In the genomic region with DNA sequence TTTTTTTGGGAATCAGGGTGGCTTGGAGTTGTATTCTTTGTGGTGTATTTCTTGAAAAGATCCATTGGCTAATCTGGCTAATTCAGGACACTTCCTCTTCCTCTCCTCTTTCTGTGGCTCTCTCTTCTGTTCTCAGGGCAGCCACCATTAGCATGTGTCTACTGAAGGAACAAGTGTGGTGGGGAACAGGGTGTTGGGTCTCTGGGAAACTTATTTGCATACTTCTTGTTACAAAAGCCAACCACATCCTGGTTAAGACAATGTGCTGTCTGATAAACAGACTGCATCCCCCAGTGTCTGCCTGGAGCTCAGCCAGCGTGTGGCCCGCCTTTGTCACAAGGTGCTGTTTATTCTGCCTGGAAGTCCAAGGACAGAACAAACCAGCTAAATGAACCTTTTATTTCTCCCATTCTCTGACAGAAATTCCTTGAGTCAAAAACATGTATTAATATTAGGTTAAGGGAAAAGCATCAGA, we compare ENCODE assay signal across 1 cellular context.
TF ChIP-seq lines count a peak whose summit lies in the region.

No MANE protein-coding gene starts in this region.

TF ChIP-seq in K562, 482 proteins besides CTCF, POLR2A, EP300 and RAD21 (continued from another document and continues in another):
- TF ChIP-seq, protein P1, sequence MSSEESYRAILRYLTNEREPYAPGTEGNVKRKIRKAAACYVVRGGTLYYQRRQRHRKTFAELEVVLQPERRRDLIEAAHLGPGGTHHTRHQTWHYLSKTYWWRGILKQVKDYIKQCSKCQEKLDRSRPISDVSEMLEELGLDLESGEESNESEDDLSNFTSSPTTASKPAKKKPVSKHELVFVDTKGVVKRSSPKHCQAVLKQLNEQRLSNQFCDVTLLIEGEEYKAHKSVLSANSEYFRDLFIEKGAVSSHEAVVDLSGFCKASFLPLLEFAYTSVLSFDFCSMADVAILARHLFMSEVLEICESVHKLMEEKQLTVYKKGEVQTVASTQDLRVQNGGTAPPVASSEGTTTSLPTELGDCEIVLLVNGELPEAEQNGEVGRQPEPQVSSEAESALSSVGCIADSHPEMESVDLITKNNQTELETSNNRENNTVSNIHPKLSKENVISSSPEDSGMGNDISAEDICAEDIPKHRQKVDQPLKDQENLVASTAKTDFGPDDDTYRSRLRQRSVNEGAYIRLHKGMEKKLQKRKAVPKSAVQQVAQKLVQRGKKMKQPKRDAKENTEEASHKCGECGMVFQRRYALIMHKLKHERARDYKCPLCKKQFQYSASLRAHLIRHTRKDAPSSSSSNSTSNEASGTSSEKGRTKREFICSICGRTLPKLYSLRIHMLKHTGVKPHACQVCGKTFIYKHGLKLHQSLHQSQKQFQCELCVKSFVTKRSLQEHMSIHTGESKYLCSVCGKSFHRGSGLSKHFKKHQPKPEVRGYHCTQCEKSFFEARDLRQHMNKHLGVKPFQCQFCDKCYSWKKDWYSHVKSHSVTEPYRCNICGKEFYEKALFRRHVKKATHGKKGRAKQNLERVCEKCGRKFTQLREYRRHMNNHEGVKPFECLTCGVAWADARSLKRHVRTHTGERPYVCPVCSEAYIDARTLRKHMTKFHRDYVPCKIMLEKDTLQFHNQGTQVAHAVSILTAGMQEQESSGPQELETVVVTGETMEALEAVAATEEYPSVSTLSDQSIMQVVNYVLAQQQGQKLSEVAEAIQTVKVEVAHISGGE (CRISPR knock-in tag; IDR thresholded peaks at IDR 0.05): no peak
- TF ChIP-seq ESRRB (CRISPR knock-in tag; IDR thresholded peaks at IDR 0.05; ENCODE audit: borderline replicate concordance): no peak
- TF ChIP-seq U2AF1 (optimal IDR thresholded peaks at IDR 0.05; ENCODE audit: low read depth, low read length): no peak
- TF ChIP-seq SNIP1 (IDR thresholded peaks at IDR 0.05; ENCODE audit: low read depth): no peak
- no peak for TF ChIP-seq ZNF124 (CRISPR knock-in tag; IDR thresholded peaks at IDR 0.05)
- peak; percentile 40 for TF ChIP-seq TAF9B (IDR thresholded peaks at IDR 0.05; ENCODE audit: partially characterized antibody)
- TF ChIP-seq, protein P2, sequence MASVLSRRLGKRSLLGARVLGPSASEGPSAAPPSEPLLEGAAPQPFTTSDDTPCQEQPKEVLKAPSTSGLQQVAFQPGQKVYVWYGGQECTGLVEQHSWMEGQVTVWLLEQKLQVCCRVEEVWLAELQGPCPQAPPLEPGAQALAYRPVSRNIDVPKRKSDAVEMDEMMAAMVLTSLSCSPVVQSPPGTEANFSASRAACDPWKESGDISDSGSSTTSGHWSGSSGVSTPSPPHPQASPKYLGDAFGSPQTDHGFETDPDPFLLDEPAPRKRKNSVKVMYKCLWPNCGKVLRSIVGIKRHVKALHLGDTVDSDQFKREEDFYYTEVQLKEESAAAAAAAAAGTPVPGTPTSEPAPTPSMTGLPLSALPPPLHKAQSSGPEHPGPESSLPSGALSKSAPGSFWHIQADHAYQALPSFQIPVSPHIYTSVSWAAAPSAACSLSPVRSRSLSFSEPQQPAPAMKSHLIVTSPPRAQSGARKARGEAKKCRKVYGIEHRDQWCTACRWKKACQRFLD (CRISPR knock-in tag; IDR thresholded peaks at IDR 0.05): no peak; the same call in 1 of the 2 replicates
- no peak for TF ChIP-seq RFX5 (IDR thresholded peaks at IDR 0.05; ENCODE audit: low read depth, low read length)
- peak; percentile 71 for TF ChIP-seq STAT5A (IDR thresholded peaks at IDR 0.05; ENCODE audit: borderline replicate concordance, low read length)
- TF ChIP-seq SMARCA5 (IDR thresholded peaks at IDR 0.05): no peak
- TF ChIP-seq, protein P3, sequence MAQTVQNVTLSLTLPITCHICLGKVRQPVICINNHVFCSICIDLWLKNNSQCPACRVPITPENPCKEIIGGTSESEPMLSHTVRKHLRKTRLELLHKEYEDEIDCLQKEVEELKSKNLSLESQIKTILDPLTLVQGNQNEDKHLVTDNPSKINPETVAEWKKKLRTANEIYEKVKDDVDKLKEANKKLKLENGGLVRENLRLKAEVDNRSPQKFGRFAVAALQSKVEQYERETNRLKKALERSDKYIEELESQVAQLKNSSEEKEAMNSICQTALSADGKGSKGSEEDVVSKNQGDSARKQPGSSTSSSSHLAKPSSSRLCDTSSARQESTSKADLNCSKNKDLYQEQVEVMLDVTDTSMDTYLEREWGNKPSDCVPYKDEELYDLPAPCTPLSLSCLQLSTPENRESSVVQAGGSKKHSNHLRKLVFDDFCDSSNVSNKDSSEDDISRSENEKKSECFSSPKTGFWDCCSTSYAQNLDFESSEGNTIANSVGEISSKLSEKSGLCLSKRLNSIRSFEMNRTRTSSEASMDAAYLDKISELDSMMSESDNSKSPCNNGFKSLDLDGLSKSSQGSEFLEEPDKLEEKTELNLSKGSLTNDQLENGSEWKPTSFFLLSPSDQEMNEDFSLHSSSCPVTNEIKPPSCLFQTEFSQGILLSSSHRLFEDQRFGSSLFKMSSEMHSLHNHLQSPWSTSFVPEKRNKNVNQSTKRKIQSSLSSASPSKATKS (CRISPR knock-in tag; IDR thresholded peaks at IDR 0.05): no peak
- TF ChIP-seq, protein P4, sequence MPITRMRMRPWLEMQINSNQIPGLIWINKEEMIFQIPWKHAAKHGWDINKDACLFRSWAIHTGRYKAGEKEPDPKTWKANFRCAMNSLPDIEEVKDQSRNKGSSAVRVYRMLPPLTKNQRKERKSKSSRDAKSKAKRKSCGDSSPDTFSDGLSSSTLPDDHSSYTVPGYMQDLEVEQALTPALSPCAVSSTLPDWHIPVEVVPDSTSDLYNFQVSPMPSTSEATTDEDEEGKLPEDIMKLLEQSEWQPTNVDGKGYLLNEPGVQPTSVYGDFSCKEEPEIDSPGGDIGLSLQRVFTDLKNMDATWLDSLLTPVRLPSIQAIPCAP (CRISPR knock-in tag; IDR thresholded peaks at IDR 0.05; ENCODE audit: borderline replicate concordance): no peak
- TF ChIP-seq, protein P5, sequence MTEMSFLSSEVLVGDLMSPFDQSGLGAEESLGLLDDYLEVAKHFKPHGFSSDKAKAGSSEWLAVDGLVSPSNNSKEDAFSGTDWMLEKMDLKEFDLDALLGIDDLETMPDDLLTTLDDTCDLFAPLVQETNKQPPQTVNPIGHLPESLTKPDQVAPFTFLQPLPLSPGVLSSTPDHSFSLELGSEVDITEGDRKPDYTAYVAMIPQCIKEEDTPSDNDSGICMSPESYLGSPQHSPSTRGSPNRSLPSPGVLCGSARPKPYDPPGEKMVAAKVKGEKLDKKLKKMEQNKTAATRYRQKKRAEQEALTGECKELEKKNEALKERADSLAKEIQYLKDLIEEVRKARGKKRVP (CRISPR knock-in tag; IDR thresholded peaks at IDR 0.05): no peak
- TF ChIP-seq EZH2 (IDR thresholded peaks at IDR 0.05; ENCODE audit: borderline replicate concordance, low read depth, low read length): no peak
- TF ChIP-seq SIX5 (IDR thresholded peaks at IDR 0.05; ENCODE audit: borderline replicate concordance in 1 of 2, insufficient read depth in 1 of 2, low read depth in 1 of 2, low read length in 2 of 2): no peak
- no peak for TF ChIP-seq SRF (CRISPR knock-in tag; IDR thresholded peaks at IDR 0.05)
- no peak for TF ChIP-seq HNRNPUL1 (IDR thresholded peaks at IDR 0.05; ENCODE audit: low read length)
- TF ChIP-seq, protein P6, sequence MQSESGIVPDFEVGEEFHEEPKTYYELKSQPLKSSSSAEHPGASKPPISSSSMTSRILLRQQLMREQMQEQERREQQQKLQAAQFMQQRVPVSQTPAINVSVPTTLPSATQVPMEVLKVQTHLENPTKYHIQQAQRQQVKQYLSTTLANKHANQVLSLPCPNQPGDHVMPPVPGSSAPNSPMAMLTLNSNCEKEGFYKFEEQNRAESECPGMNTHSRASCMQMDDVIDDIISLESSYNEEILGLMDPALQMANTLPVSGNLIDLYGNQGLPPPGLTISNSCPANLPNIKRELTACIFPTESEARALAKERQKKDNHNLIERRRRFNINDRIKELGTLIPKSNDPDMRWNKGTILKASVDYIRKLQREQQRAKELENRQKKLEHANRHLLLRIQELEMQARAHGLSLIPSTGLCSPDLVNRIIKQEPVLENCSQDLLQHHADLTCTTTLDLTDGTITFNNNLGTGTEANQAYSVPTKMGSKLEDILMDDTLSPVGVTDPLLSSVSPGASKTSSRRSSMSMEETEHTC (IDR thresholded peaks at IDR 0.05): peak; percentile 92
- TF ChIP-seq HDAC6 (IDR thresholded peaks at IDR 0.05; ENCODE audit: low read depth, low read length): no peak
- no peak for TF ChIP-seq ELF2 (CRISPR knock-in tag; IDR thresholded peaks at IDR 0.05)
- TF ChIP-seq CEBPB (tag; IDR thresholded peaks at IDR 0.05): 0 out of 2 replicates have a peak, but pooled peaks have one; percentile 29
- no peak for TF ChIP-seq HNRNPK (IDR thresholded peaks at IDR 0.05; ENCODE audit: low read depth, low read length, poor library complexity, severe bottlenecking)
- TF ChIP-seq BMI1 (IDR thresholded peaks at IDR 0.05; ENCODE audit: low read length): no peak
- no peak for TF ChIP-seq KDM5B (IDR thresholded peaks at IDR 0.05; ENCODE audit: insufficient replicate concordance, low read depth, low read length)
- no peak for TF ChIP-seq MTF1 (CRISPR knock-in tag; IDR thresholded peaks at IDR 0.05; ENCODE audit: borderline replicate concordance)
- no peak for TF ChIP-seq NFYB (IDR thresholded peaks at IDR 0.05; ENCODE audit: extremely low read depth, insufficient read length)
- no peak for TF ChIP-seq SIRT6 (IDR thresholded peaks at IDR 0.05; ENCODE audit: low read depth, low read length)
- no peak for TF ChIP-seq CBX8 (IDR thresholded peaks at IDR 0.05; ENCODE audit: borderline replicate concordance, extremely low read depth, low read depth, low read length, poor library complexity, severe bottlenecking)
- no peak for TF ChIP-seq ZNF445 (CRISPR knock-in tag; IDR thresholded peaks at IDR 0.05; ENCODE audit: low read depth)
- TF ChIP-seq, protein P7, sequence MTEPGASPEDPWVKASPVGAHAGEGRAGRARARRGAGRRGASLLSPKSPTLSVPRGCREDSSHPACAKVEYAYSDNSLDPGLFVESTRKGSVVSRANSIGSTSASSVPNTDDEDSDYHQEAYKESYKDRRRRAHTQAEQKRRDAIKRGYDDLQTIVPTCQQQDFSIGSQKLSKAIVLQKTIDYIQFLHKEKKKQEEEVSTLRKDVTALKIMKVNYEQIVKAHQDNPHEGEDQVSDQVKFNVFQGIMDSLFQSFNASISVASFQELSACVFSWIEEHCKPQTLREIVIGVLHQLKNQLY (CRISPR knock-in tag; conservative IDR thresholded peaks at IDR 0.05): no peak
- TF ChIP-seq MTA2 (IDR thresholded peaks at IDR 0.05; ENCODE audit: low read depth): peak; percentile 63
- no peak for TF ChIP-seq POLR3A (IDR thresholded peaks at IDR 0.05; ENCODE audit: borderline replicate concordance, extremely low read depth, insufficient read depth, insufficient read length)
- TF ChIP-seq, protein P8, sequence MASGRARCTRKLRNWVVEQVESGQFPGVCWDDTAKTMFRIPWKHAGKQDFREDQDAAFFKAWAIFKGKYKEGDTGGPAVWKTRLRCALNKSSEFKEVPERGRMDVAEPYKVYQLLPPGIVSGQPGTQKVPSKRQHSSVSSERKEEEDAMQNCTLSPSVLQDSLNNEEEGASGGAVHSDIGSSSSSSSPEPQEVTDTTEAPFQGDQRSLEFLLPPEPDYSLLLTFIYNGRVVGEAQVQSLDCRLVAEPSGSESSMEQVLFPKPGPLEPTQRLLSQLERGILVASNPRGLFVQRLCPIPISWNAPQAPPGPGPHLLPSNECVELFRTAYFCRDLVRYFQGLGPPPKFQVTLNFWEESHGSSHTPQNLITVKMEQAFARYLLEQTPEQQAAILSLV (tag; IDR thresholded peaks at IDR 0.05): no peak
- TF ChIP-seq POLR3G (IDR thresholded peaks at IDR 0.05; ENCODE audit: extremely low read depth, insufficient read length, insufficient replicate concordance): no peak
- TF ChIP-seq, protein P9, sequence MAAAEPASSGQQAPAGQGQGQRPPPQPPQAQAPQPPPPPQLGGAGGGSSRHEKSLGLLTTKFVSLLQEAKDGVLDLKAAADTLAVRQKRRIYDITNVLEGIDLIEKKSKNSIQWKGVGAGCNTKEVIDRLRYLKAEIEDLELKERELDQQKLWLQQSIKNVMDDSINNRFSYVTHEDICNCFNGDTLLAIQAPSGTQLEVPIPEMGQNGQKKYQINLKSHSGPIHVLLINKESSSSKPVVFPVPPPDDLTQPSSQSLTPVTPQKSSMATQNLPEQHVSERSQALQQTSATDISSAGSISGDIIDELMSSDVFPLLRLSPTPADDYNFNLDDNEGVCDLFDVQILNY (CRISPR knock-in tag; IDR thresholded peaks at IDR 0.05): no peak
- 0 out of 2 replicates have a peak, but pooled peaks have one; percentile 33 for TF ChIP-seq ELF1 (tag; IDR thresholded peaks at IDR 0.05)
- TF ChIP-seq, protein P10, sequence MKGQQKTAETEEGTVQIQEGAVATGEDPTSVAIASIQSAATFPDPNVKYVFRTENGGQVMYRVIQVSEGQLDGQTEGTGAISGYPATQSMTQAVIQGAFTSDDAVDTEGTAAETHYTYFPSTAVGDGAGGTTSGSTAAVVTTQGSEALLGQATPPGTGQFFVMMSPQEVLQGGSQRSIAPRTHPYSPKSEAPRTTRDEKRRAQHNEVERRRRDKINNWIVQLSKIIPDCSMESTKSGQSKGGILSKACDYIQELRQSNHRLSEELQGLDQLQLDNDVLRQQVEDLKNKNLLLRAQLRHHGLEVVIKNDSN (CRISPR knock-in tag; IDR thresholded peaks at IDR 0.05): no peak
- TF ChIP-seq CHCHD3 (CRISPR knock-in tag; IDR thresholded peaks at IDR 0.05): no peak
- TF ChIP-seq, protein P11, sequence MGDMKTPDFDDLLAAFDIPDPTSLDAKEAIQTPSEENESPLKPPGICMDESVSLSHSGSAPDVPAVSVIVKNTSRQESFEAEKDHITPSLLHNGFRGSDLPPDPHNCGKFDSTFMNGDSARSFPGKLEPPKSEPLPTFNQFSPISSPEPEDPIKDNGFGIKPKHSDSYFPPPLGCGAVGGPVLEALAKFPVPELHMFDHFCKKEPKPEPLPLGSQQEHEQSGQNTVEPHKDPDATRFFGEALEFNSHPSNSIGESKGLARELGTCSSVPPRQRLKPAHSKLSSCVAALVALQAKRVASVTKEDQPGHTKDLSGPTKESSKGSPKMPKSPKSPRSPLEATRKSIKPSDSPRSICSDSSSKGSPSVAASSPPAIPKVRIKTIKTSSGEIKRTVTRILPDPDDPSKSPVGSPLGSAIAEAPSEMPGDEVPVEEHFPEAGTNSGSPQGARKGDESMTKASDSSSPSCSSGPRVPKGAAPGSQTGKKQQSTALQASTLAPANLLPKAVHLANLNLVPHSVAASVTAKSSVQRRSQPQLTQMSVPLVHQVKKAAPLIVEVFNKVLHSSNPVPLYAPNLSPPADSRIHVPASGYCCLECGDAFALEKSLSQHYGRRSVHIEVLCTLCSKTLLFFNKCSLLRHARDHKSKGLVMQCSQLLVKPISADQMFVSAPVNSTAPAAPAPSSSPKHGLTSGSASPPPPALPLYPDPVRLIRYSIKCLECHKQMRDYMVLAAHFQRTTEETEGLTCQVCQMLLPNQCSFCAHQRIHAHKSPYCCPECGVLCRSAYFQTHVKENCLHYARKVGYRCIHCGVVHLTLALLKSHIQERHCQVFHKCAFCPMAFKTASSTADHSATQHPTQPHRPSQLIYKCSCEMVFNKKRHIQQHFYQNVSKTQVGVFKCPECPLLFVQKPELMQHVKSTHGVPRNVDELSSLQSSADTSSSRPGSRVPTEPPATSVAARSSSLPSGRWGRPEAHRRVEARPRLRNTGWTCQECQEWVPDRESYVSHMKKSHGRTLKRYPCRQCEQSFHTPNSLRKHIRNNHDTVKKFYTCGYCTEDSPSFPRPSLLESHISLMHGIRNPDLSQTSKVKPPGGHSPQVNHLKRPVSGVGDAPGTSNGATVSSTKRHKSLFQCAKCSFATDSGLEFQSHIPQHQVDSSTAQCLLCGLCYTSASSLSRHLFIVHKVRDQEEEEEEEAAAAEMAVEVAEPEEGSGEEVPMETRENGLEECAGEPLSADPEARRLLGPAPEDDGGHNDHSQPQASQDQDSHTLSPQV (IDR thresholded peaks at IDR 0.05): peak; percentile 29; the same call in 1 of the 2 replicates
- no peak for TF ChIP-seq RBBP5 (IDR thresholded peaks at IDR 0.05; ENCODE audit: borderline replicate concordance, insufficient read depth, low read length, poor library complexity, severe bottlenecking)
- TF ChIP-seq SPI1 (IDR thresholded peaks at IDR 0.05; ENCODE audit: borderline replicate concordance, low read depth, low read length): peak; percentile 94
- no peak for TF ChIP-seq PCBP1 (IDR thresholded peaks at IDR 0.05; ENCODE audit: low read depth, low read length, poor library complexity, severe bottlenecking)
- TF ChIP-seq WHSC1 (IDR thresholded peaks at IDR 0.05; ENCODE audit: low read length): no peak
